8 cellular contexts compared by ENCODE assay signal in genomic region chr2:27211241-27211942, GRCh38. TPM values are rescaled to one million over a fixed set of nuclear protein-coding genes. Genes with fewer than 3 reads are reported as not detected.
DNase-seq lines count a peak whose midpoint lies in the region; ATAC-seq and TF ChIP-seq lines count a peak whose summit lies in the region.

No MANE protein-coding gene starts in this region.

- TF ChIP-seq CTCF in HFFc6 (IDR thresholded peaks at IDR 0.05): no peak
- TF ChIP-seq CTCF in endodermal cell (conservative IDR thresholded peaks at IDR 0.05): no peak

- peak overlapping the region; percentile 8 for H3K27ac ChIP-seq in endodermal cell (ENCODE audit: low read depth, low read length)

- H3K27ac Mint-ChIP-seq in HFFc6 (peak overlapping the region; percentile 99), endodermal cell (peak overlapping the region; percentile 97), naive B cell (peak overlapping the region; percentile 74 to 99 (median 94))

- H3K4me1 Mint-ChIP-seq in HFFc6 (ENCODE audit: low read depth): peaks cover 44% of the 10 kb centered on the region
- peaks cover 32% of the 10 kb centered on the region for H3K4me1 Mint-ChIP-seq in endodermal cell
- H3K4me1 Mint-ChIP-seq in naive B cell: peaks cover 32 to 36% (median 35%) of the 10 kb centered on the region in 3 donors

- H3K27me3 Mint-ChIP-seq in HFFc6 (ENCODE audit: insufficient read depth) (peaks cover 4% of the 10 kb centered on the region), endodermal cell (ENCODE audit: insufficient read depth) (no peaks in the 10 kb centered on the region), naive B cell (no peaks in the 10 kb centered on the region)

- H3K9me3 ChIP-seq in ES-I3 (ENCODE audit: control insufficient read depth, insufficient read depth, low read length) (no peaks in the 10 kb centered on the region), endodermal cell (ENCODE audit: control insufficient read depth, low read length) (no peaks in the 10 kb centered on the region)

- peaks cover 5% of the 10 kb centered on the region; the same call in 1 of the 2 replicates for H3K4me1 ChIP-seq in ES-I3 (ENCODE audit: insufficient read depth, low read length)
- peaks cover 7% of the 10 kb centered on the region for H3K4me1 ChIP-seq in endodermal cell (ENCODE audit: control insufficient read depth, insufficient read depth, low read length)

- H3K27me3 ChIP-seq in endodermal cell (ENCODE audit: control insufficient read depth, insufficient read depth, low read length, poor library complexity, severe bottlenecking): no peaks in the 10 kb centered on the region

- ATAC-seq in naive B cell (ENCODE audit: low read depth in 2 of 2): no peak
- ATAC-seq in GM19397 (IDR thresholded peaks at IDR 0.05; ENCODE audit: unreplicated experiment): no peak

- DNase-seq in HFFc6 (no peak), endodermal cell (no peak), naive B cell (no peak), MV-4-11 (lab: John Stamatoyannopoulos, UW) (no peak)
- DNase-seq in effector CD4-positive, alpha-beta T cell: no peak

- H3K36me3 ChIP-seq in ES-I3 (ENCODE audit: insufficient read depth, low read length) (peaks cover 24% of the 10 kb centered on the region), endodermal cell (ENCODE audit: control insufficient read depth, insufficient read depth, low read length) (peaks cover 44% of the 10 kb centered on the region)

- H3K9me3 Mint-ChIP-seq in HFFc6: no peaks in the 10 kb centered on the region
- no peaks in the 10 kb centered on the region for H3K9me3 Mint-ChIP-seq in endodermal cell
- H3K9me3 Mint-ChIP-seq in naive B cell: no peaks in the 10 kb centered on the region

- H3K36me3 Mint-ChIP-seq in HFFc6 (ENCODE audit: low read depth) (peaks cover 38% of the 10 kb centered on the region), endodermal cell (ENCODE audit: low read depth) (peaks cover 44% of the 10 kb centered on the region), naive B cell (peaks cover 0 to 9% of the 10 kb centered on the region in 2 donors)

- H3K4me3 Mint-ChIP-seq in HFFc6 (peak overlapping the region; percentile 97), endodermal cell (peak overlapping the region; percentile 86), naive B cell (peak overlapping the region; percentile 87 to 100 (median 94))

- 1 to 2% methylated on average over 17 to 48 of the region's 48 CpGs for WGBS in endodermal cell (ENCODE audit: insufficient coverage in 1 of 2, insufficient read length in 1 of 2), 2 experiments

- H3K9ac ChIP-seq in ES-I3 (ENCODE audit: low read depth, low read length) (peak overlapping the region; percentile 76), endodermal cell (ENCODE audit: extremely low read depth, low read length, poor library complexity, severe bottlenecking) (peak overlapping the region; percentile 96)

- peak overlapping the region; percentile 86 for H3K4me3 ChIP-seq in endodermal cell (ENCODE audit: low read length)

TF ChIP-seq in PFSK-1, 5 proteins besides CTCF, POLR2A, EP300 and RAD21:
- TF ChIP-seq POLR2AphosphoS5 (IDR thresholded peaks at IDR 0.05; ENCODE audit: low read depth, low read length): no peak
- TF ChIP-seq SIN3A (IDR thresholded peaks at IDR 0.05; ENCODE audit: borderline replicate concordance, insufficient read depth, low read length): 0 out of 2 replicates have a peak, but pooled peaks have one; percentile 24
- TF ChIP-seq FOXP2 (optimal IDR thresholded peaks at IDR 0.05; ENCODE audit: borderline replicate concordance, extremely low read depth, extremely low read length, insufficient read depth): peak; percentile 3
- no peak for TF ChIP-seq REST (IDR thresholded peaks at IDR 0.05; ENCODE audit: insufficient read depth in 1 of 2, low read depth in 2 of 2, low read length in 2 of 2)
- TF ChIP-seq TAF1 (IDR thresholded peaks at IDR 0.05; ENCODE audit: borderline replicate concordance, insufficient read depth, low read length): peak; percentile 16; the same call in 1 of the 2 replicates

RNA-seq across cellular contexts. Expression of gene ATRAID, which starts 0.4 kb away (rescaled TPM):
- 100 to 1,000 TPM in 5 of 6 experiments, 10 to 100 TPM in 1; 98.8 to 123 (median 116) TPM for total RNA-seq in HFFc6 (2021; fragmentation: NEBNext Ultra II Directional; extraction: Animal tissue kit (Norgen Biotek cat#: 25700))
- 80.9 TPM for polyA plus RNA-seq in PFSK-1 (2012; ENCODE audit: insufficient read length, low read depth)
- total RNA-seq in endodermal cell: 100 to 1,000 TPM; 101 to 140 TPM
- 194 TPM for polyA plus RNA-seq in endodermal cell (2013, experiment 1 of 2)
- polyA plus RNA-seq in endodermal cell (2013, experiment 2 of 2): 166 TPM
- 100 to 1,000 TPM; 296 to 424 (median 357) TPM for polyA plus RNA-seq in naive B cell (ENCODE audit: low read depth in 6 of 6)

RNA-seq across cellular contexts. Expression of gene SLC5A6, which starts 0.7 kb away (rescaled TPM):
- total RNA-seq in HFFc6 (2021; fragmentation: NEBNext Ultra II Directional; extraction: Animal tissue kit (Norgen Biotek cat#: 25700)): 10 to 100 TPM; 23.6 to 32.6 (median 25.5) TPM
- 71.1 TPM for polyA plus RNA-seq in PFSK-1 (2012; ENCODE audit: insufficient read length, low read depth)
- 100 to 1,000 TPM; 115 to 125 TPM for total RNA-seq in endodermal cell
- 50.7 TPM for polyA plus RNA-seq in endodermal cell (2013, experiment 1 of 2)
- polyA plus RNA-seq in endodermal cell (2013, experiment 2 of 2): 46.5 TPM
- polyA plus RNA-seq in naive B cell (ENCODE audit: low read depth in 6 of 6): 10 to 100 TPM; 15.4 to 55.3 (median 22.4) TPM

RNA-seq across cellular contexts. Expression of gene CAD, which starts 5.8 kb away (rescaled TPM):
- total RNA-seq in HFFc6 (2021; fragmentation: NEBNext Ultra II Directional; extraction: Animal tissue kit (Norgen Biotek cat#: 25700)): 10 to 100 TPM; 38.3 to 46.9 (median 42.8) TPM
- 271 TPM for polyA plus RNA-seq in PFSK-1 (2012; ENCODE audit: insufficient read length, low read depth)
- 100 to 1,000 TPM; 120 to 127 TPM for total RNA-seq in endodermal cell
- 51.5 TPM for polyA plus RNA-seq in endodermal cell (2013, experiment 1 of 2)
- polyA plus RNA-seq in endodermal cell (2013, experiment 2 of 2): 53.2 TPM
- polyA plus RNA-seq in naive B cell (ENCODE audit: low read depth in 6 of 6): 10 to 100 TPM in 5 of 6 donors, 1 to 10 TPM in 1; 5.4 to 20.7 (median 14.0) TPM

RNA-seq across cellular contexts. Expression of gene SLC30A3, which starts 51.5 kb away (rescaled TPM):
- total RNA-seq in HFFc6 (2021; fragmentation: NEBNext Ultra II Directional; extraction: Animal tissue kit (Norgen Biotek cat#: 25700)): not detected
- not detected for polyA plus RNA-seq in PFSK-1 (2012; ENCODE audit: insufficient read length, low read depth)
- total RNA-seq in endodermal cell: 1 to 10 TPM; 1.5 to 2.8 TPM
- 1.4 TPM for polyA plus RNA-seq in endodermal cell (2013, experiment 1 of 2)
- polyA plus RNA-seq in endodermal cell (2013, experiment 2 of 2): 0.83 TPM
- under 1 TPM in 2 of 6 donors, not detected in 4; 0.06 to 0.16 TPM for polyA plus RNA-seq in naive B cell (ENCODE audit: low read depth in 6 of 6)
